In the genomic region with DNA sequence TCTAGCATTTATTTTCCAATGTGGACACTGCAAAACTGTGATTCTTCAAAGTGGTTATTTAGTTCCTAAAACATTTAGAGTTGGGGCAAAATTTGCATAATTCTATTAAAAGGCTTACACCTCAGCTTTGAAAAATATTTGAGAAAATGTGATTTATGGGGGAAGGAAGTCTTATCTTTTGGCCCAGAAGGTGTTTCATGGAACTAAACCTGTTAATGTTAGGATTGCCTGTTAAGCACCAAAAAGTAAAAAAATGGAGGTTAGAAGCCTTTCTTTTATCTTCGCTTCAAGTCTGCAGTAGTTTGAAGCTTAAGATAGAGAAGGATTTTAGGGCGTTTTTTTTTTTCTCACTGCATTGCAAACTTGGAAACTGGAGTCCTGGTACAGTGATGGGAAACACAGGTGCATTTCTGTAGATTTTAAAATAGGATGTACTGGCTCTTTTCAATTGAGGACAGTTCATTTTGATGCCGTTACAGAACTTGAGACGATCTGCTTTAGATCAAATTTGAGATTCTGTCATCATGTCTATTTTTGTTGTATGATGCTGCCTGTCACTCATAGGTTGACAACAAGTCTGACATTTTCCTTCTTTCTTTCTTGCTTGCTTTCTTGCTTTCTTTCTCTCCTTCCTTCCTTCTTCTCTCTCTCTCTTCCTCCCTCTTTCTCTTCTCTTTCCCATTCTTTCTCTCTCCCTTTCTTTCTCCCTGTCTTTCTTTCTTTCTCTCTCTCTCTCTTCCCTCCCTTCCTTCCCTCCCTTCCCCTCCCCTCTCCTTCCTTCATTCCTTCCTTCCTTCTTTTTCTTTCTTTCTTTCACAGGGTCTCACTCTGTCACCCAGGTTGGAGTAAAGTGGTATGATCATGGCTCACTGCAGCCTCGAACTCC, we compare ENCODE assay signal across 1 cellular context.
TF ChIP-seq lines count a peak whose summit lies in the region.

No MANE protein-coding gene starts in this region.

TF ChIP-seq in GM12878, 131 proteins besides CTCF, POLR2A, EP300 and RAD21:
- TF ChIP-seq RFX5 (IDR thresholded peaks at IDR 0.05; ENCODE audit: low read depth, low read length): no peak
- no peak for TF ChIP-seq CHD2 (IDR thresholded peaks at IDR 0.05; ENCODE audit: borderline replicate concordance, low read depth, low read length)
- TF ChIP-seq, protein P1, sequence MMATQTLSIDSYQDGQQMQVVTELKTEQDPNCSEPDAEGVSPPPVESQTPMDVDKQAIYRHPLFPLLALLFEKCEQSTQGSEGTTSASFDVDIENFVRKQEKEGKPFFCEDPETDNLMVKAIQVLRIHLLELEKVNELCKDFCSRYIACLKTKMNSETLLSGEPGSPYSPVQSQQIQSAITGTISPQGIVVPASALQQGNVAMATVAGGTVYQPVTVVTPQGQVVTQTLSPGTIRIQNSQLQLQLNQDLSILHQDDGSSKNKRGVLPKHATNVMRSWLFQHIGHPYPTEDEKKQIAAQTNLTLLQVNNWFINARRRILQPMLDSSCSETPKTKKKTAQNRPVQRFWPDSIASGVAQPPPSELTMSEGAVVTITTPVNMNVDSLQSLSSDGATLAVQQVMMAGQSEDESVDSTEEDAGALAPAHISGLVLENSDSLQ (IDR thresholded peaks at IDR 0.05): peak; percentile 50; the same call in 1 of the 2 replicates
